8 cellular contexts compared by ENCODE assay signal in the genomic region with DNA sequence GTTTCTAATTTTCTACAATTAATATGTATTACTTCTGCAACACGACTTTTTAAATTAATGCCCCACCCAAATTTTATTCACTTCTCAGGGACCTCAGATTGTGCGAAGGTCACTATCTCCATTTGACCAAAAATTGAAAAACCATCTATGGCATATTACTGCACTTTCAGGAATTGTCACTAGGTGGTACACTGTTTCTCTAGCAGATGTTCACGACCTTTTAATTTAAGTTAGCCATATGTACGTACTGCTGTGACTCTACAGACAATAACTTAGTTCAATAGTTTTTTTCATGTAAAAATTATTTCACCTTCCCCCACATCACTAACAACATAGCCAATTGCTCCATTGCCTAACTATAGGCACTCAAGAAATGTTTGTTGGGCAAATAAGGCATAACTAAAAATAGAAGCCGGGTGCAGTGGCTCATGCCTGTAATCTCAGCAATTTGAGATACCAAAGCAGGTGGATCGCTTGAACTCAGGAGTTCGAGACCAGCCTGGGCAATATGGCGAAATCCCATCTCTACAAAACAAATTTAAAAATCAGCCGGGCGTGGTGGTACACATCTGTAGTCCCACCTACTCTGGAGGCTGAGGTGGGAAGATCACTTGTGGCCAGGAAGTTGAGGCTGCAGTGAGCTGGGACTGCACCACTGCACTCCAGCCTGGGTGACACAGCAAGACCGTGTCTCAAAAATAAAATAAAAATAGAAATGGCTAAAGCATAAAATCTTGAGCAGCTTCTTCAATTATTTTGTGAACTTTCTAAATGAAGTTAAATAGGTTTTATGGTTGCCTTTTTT.
DNase-seq lines count a peak whose midpoint lies in the region; ATAC-seq, FAIRE-seq and TF ChIP-seq lines count a peak whose summit lies in the region.

No MANE protein-coding gene starts in this region.

- H3K4me3 Mint-ChIP-seq in progenitor cell of endocrine pancreas (ENCODE audit: low read depth) = no peak overlapping the region

- intact Hi-C loops in colonic mucosa (cut with DNase I) = no loop called here

- no peaks in the 10 kb centered on the region for H3K27me3 ChIP-seq in colonic mucosa

- no peaks in the 10 kb centered on the region for H3K9me3 ChIP-seq in A549
- no peaks in the 10 kb centered on the region for H3K9me3 ChIP-seq in colonic mucosa

- no peak for TF ChIP-seq POLR2A in A549 (IDR thresholded peaks at IDR 0.05; ENCODE audit: low read length)

- no peak overlapping the region for H3K27ac Mint-ChIP-seq in progenitor cell of endocrine pancreas

- H3K36me3 ChIP-seq in colonic mucosa = no peaks in the 10 kb centered on the region

- WGBS in A549 (ENCODE audit: missing lambda C conversion rate) = 34% methylated on average over 11 of the region's 11 CpGs

- H3K27me3 Mint-ChIP-seq in progenitor cell of endocrine pancreas = no peaks in the 10 kb centered on the region

- ATAC-seq in A549 = peak; percentile 47 to 71; a peak in 4 of 6 replicates
- ATAC-seq in HG02943 (IDR thresholded peaks at IDR 0.05; ENCODE audit: low read depth, unreplicated experiment) = peak; percentile 77
- ATAC-seq in GM21447 (IDR thresholded peaks at IDR 0.05; ENCODE audit: unreplicated experiment) = no peak
- no peak for ATAC-seq in HG03378 (IDR thresholded peaks at IDR 0.05; ENCODE audit: unreplicated experiment)

- POLR2A ChIA-PET in A549 (lab: Yijun Ruan, JAX) = no interaction called here

- TF ChIP-seq CTCF in A549 (IDR thresholded peaks at IDR 0.05) (peak; percentile 43; the same call in 2 of the 3 replicates), GM12873 (IDR thresholded peaks at IDR 0.05; ENCODE audit: insufficient read depth, low read depth, low read length, missing control alignments) (peak; percentile 65), colonic mucosa (IDR thresholded peaks at IDR 0.05) (peak; percentile 56), progenitor cell of endocrine pancreas (IDR thresholded peaks at IDR 0.05; ENCODE audit: unreplicated experiment) (peak; percentile 63)

- no peaks in the 10 kb centered on the region for H3K4me1 Mint-ChIP-seq in progenitor cell of endocrine pancreas (ENCODE audit: low read depth)

- no peak overlapping the region for H3K4me3 ChIP-seq in A549
- no peak overlapping the region for H3K4me3 ChIP-seq in colonic mucosa

- no peaks in the 10 kb centered on the region for H3K4me1 ChIP-seq in A549
- H3K4me1 ChIP-seq in colonic mucosa = no peaks in the 10 kb centered on the region

- no peak overlapping the region for H3K9ac ChIP-seq in colonic mucosa (ENCODE audit: low read depth in 2 of 2, low read length in 2 of 2)

- DNase-seq in A549 (ENCODE audit: low read depth in 1 of 2, low spot score in 1 of 2) = peak; percentile 21 to 32
- peak; percentile 80 for DNase-seq in NCI-H82 (lab: John Stamatoyannopoulos, UW)
- DNase-seq in colonic mucosa = no peak
- no peak for DNase-seq in progenitor cell of endocrine pancreas (ENCODE audit: low spot score, unreplicated experiment)

- FAIRE-seq in A549 (lab: Jason Lieb, UNC) = no peak

- H3K4me2 ChIP-seq in A549 = peak overlapping the region; percentile 29; the same call in 1 of the 3 replicates

- H3K27ac ChIP-seq in A549 (no peak overlapping the region), colonic mucosa (no peak overlapping the region)

- H3K36me3 Mint-ChIP-seq in progenitor cell of endocrine pancreas (ENCODE audit: insufficient read depth) = no peaks in the 10 kb centered on the region

- H3K9me3 Mint-ChIP-seq in progenitor cell of endocrine pancreas (ENCODE audit: low read depth) = no peaks in the 10 kb centered on the region

- TF ChIP-seq EP300 in A549 (IDR thresholded peaks at IDR 0.05) = no peak

- TF ChIP-seq RAD21 in A549 (conservative IDR thresholded peaks at IDR 0.05 in 1 of 2, IDR thresholded peaks at IDR 0.05 in 1 of 2) = peak; percentile 26 to 35; a peak in 2 of 5 replicates

- CTCF ChIA-PET in A549 (lab: Yijun Ruan, JAX) = no interaction called here

TF ChIP-seq in A549, 52 proteins besides CTCF, POLR2A, EP300 and RAD21:
- TF ChIP-seq MAZ (IDR thresholded peaks at IDR 0.05; ENCODE audit: borderline replicate concordance, low read depth, low read length) (no peak), NFE2L2 (conservative IDR thresholded peaks at IDR 0.05; ENCODE audit: low read length) (no peak), HEYL (CRISPR knock-in tag; IDR thresholded peaks at IDR 0.05) (no peak), EHMT2 (IDR thresholded peaks at IDR 0.05; ENCODE audit: low read depth) (no peak), TP53 (CRISPR knock-in tag; IDR thresholded peaks at IDR 0.05) (no peak), SREBF2 (IDR thresholded peaks at IDR 0.05) (no peak), FOXS1 (CRISPR knock-in tag; IDR thresholded peaks at IDR 0.05) (no peak), ZC3H11A (IDR thresholded peaks at IDR 0.05) (no peak), ZNF302 (CRISPR knock-in tag; IDR thresholded peaks at IDR 0.05) (no peak), HDAC2 (IDR thresholded peaks at IDR 0.05) (no peak), CHD2 (IDR thresholded peaks at IDR 0.05; ENCODE audit: low read length, partially characterized antibody) (no peak)

Comparison
In these comparisons a context has a peak if more than half of its experiments do, and no peak if none do; other contexts are left out.
1. ATAC-seq: peak in A549 (2 of 2) and HG02943 (single experiment); none in GM21447 (single experiment) and HG03378 (single experiment).
2. DNase-seq: peak in A549 (2 of 2) and NCI-H82 (single experiment); none in colonic mucosa (single experiment) and progenitor cell of endocrine pancreas (single experiment).
3. Peak in every context shown above with its lines, with median percentiles within 50 percentile points of each other: CTCF ChIP-seq.